In genomic region chr19:50778906-50779430, GRCh38 we compare ENCODE assay signal across 26 cellular contexts. TPM values are rescaled to one million over a fixed set of nuclear protein-coding genes. Genes with fewer than 3 reads are reported as not detected.
"Had no signal": no experiment of that assay in that cellular context is flagged by ENCODE, and none has a peak within 500 bp of the region (broad histone marks: within the 10 kb centered on the region; RNA-seq: fewer than 3 reads in every experiment).

No MANE protein-coding gene starts in this region.

- H3K27ac Mint-ChIP-seq: activated CD4-positive, alpha-beta memory T cell treated with anti-CD3 and anti-CD28 coated beads for 36 hours; activated CD4-positive, alpha-beta T cell treated with anti-CD3 and anti-CD28 coated beads, Interleukin-2, amount 10 ng/mL, durations not matched to agents 7 days and 5 days; activated naive CD4-positive, alpha-beta T cell treated with anti-CD3 and anti-CD28 coated beads for 36 hours; activated naive CD8-positive, alpha-beta T cell had no signal

- H3K9me3 Mint-ChIP-seq: activated CD4-positive, alpha-beta memory T cell treated with anti-CD3 and anti-CD28 coated beads for 36 hours; activated CD4-positive, alpha-beta T cell treated with anti-CD3 and anti-CD28 coated beads, Interleukin-2, amount 10 ng/mL, durations not matched to agents 7 days and 5 days; activated naive CD4-positive, alpha-beta T cell treated with anti-CD3 and anti-CD28 coated beads for 36 hours; activated T-cell treated with anti-CD3 and anti-CD28 coated beads, Interleukin-2, amount 50 U/mL, for 4 hours; T-cell had no signal

- H3K27ac ChIP-seq: brain microvascular endothelial cell, cardiac muscle cell, VCaP had no signal

- DNase-seq: activated CD4-positive, alpha-beta memory T cell treated with anti-CD3 and anti-CD28 coated beads for 36 hours; activated CD4-positive, alpha-beta T cell treated with anti-CD3 and anti-CD28 coated beads, Interleukin-2, amount 10 ng/mL, durations not matched to agents 7 days and 5 days; activated CD4-positive, CD25-positive, alpha-beta regulatory T cell; activated CD8-positive, alpha-beta memory T cell treated with anti-CD3 and anti-CD28 coated beads for 24 hours; activated gamma-delta T cell; activated naive CD4-positive, alpha-beta T cell treated with anti-CD3 and anti-CD28 coated beads for 36 hours; activated T-cell treated with anti-CD3 and anti-CD28 coated beads, Interleukin-2, amount 50 U/mL, for 4 hours; amygdala; brain microvascular endothelial cell; MG63; NCI-H1105; NCI-H1436; NCI-H1694 treated with DMSO at 0.1 percent for 48 hours; NCI-H2029 treated with DMSO at 0.1 percent for 48 hours; NCI-H345; NCI-H510A; NCI-H526 treated with DMSO at 0.1 percent for 48 hours; NK-92 treated with Interleukin-12 subunit alpha and Interleukin-12 subunit beta, amount 100 ng/mL, for 24 hours; OCI-M1; SHP77; T-cell had no signal

- H3K36me3 Mint-ChIP-seq: activated CD4-positive, alpha-beta memory T cell treated with anti-CD3 and anti-CD28 coated beads for 36 hours; activated naive CD8-positive, alpha-beta T cell; T-cell had no signal

- H3K4me3 ChIP-seq: cardiac muscle cell, MG63 had no signal

- H3K4me3 Mint-ChIP-seq: activated CD4-positive, alpha-beta memory T cell treated with anti-CD3 and anti-CD28 coated beads for 36 hours; activated CD4-positive, alpha-beta T cell treated with anti-CD3 and anti-CD28 coated beads, Interleukin-2, amount 10 ng/mL, durations not matched to agents 7 days and 5 days; activated naive CD4-positive, alpha-beta T cell treated with anti-CD3 and anti-CD28 coated beads for 36 hours; activated naive CD8-positive, alpha-beta T cell; activated T-cell treated with anti-CD3 and anti-CD28 coated beads, Interleukin-2, amount 50 U/mL, for 4 hours; T-cell had no signal

- H3K36me3 ChIP-seq: brain microvascular endothelial cell, cardiac muscle cell, MG63 had no signal

- ATAC-seq: activated T-cell treated with anti-CD3 and anti-CD28 coated beads, Interleukin-2, amount 50 U/mL, for 4 hours; T-cell had no signal

RNA-seq across cellular contexts. Expression of gene GPR32, which starts 8.7 kb away (rescaled TPM):
- total RNA-seq: activated CD4-positive, alpha-beta memory T cell treated with anti-CD3 and anti-CD28 coated beads for 36 hours; activated CD4-positive, alpha-beta T cell treated with anti-CD3 and anti-CD28 coated beads, Interleukin-2, amount 10 ng/mL, durations not matched to agents 7 days and 5 days; activated naive CD4-positive, alpha-beta T cell treated with anti-CD3 and anti-CD28 coated beads for 36 hours; activated T-cell treated with anti-CD3 and anti-CD28 coated beads, Interleukin-2, amount 50 U/mL, for 4 hours; cardiac muscle cell; SK-MEL-5; T-cell; T-helper 2 cell treated with Interferon-gamma antibody and Interleukin-4, amounts not matched to agents 100 ng/mL and 5 ng/mL, for 36 hours had no signal
- polyA plus RNA-seq: cardiac muscle cell had no signal

RNA-seq across cellular contexts. Expression of gene ACP4, which starts 11.2 kb away (rescaled TPM):
- total RNA-seq: activated CD4-positive, alpha-beta memory T cell treated with anti-CD3 and anti-CD28 coated beads for 36 hours; activated CD4-positive, alpha-beta T cell treated with anti-CD3 and anti-CD28 coated beads, Interleukin-2, amount 10 ng/mL, durations not matched to agents 7 days and 5 days; activated naive CD4-positive, alpha-beta T cell treated with anti-CD3 and anti-CD28 coated beads for 36 hours; activated T-cell treated with anti-CD3 and anti-CD28 coated beads, Interleukin-2, amount 50 U/mL, for 4 hours; cardiac muscle cell; SK-MEL-5; T-cell; T-helper 2 cell treated with Interferon-gamma antibody and Interleukin-4, amounts not matched to agents 100 ng/mL and 5 ng/mL, for 36 hours had no signal

RNA-seq across cellular contexts. Expression of gene KLK1, which starts 44.6 kb away (rescaled TPM):
- total RNA-seq: cardiac muscle cell, SK-MEL-5 had no signal
- polyA plus RNA-seq: cardiac muscle cell had no signal

RNA-seq across cellular contexts. Expression of gene KLK15, which starts 54.4 kb away (rescaled TPM):
- total RNA-seq: activated CD4-positive, alpha-beta memory T cell treated with anti-CD3 and anti-CD28 coated beads for 36 hours; activated CD4-positive, alpha-beta T cell treated with anti-CD3 and anti-CD28 coated beads, Interleukin-2, amount 10 ng/mL, durations not matched to agents 7 days and 5 days; activated naive CD4-positive, alpha-beta T cell treated with anti-CD3 and anti-CD28 coated beads for 36 hours; activated T-cell treated with anti-CD3 and anti-CD28 coated beads, Interleukin-2, amount 50 U/mL, for 4 hours; cardiac muscle cell; SK-MEL-5; T-cell; T-helper 2 cell treated with Interferon-gamma antibody and Interleukin-4, amounts not matched to agents 100 ng/mL and 5 ng/mL, for 36 hours had no signal
- polyA plus RNA-seq: cardiac muscle cell had no signal
